Comparison of ENCODE assay signal across 30 cellular contexts in the genomic region with DNA sequence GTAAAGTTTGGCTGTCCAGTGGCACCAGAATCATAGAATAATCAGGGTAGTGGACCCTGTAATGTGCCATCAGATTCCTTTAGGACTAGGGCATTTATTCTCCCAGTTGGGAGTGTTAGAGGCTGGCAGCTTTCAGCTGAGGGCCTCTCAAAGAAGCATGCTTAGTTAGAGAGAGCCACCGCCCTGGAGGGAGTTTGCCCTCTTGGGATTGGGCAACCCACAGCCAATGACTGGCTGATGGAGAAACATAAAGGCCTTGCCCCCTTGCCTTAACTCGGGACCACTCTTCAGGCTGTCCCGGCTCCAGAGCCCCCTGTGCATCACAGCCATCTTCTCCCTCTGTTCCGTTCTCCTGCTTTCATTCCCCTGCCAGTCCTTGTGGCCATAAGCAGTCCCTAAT. TPM values are rescaled to one million over a fixed set of nuclear protein-coding genes. Genes with fewer than 3 reads are reported as not detected.
"Had no signal": no experiment of that assay in that cellular context is flagged by ENCODE, and none has a peak within 500 bp of the region (broad histone marks: within the 10 kb centered on the region; RNA-seq: fewer than 3 reads in every experiment).

No MANE protein-coding gene starts in this region.

- DNase-seq: cerebellar nuclear complex; effector CD4-positive, alpha-beta T cell; endodermal cell; erythroblast; foreskin melanocyte; heart right ventricle; hypothalamus; kidney glomerular epithelial cell; mammary epithelial cell; mucosa of descending colon; natural killer cell; psoas muscle; retina; right lobe of liver; stimulated activated CD4-positive, alpha-beta T cell treated with anti-CD3 and anti-CD28 coated beads, Interleukin-15, amount 100 ng/mL, for 24 hours; stimulated activated CD4-positive, alpha-beta T cell treated with anti-CD3 and anti-CD28 coated beads, Interleukin-4, amount 100 ng/mL, for 24 hours; stimulated activated naive CD4-positive, alpha-beta T cell; stomach; substantia nigra; trophoblast cell had no signal

- H3K36me3 Mint-ChIP-seq: natural killer cell had no signal

- ATAC-seq: left lobe of liver, mucosa of descending colon, natural killer cell, psoas muscle, right lobe of liver had no signal

- H3K9me3 Mint-ChIP-seq: natural killer cell had no signal

- H3K4me1 ChIP-seq: psoas muscle, right lobe of liver had no signal

- H3K27ac ChIP-seq: heart right ventricle, neutrophil, psoas muscle, right lobe of liver, stomach, thoracic aorta had no signal

- H3K9me3 ChIP-seq: mucosa of descending colon, neutrophil, psoas muscle, right lobe of liver, stomach, thoracic aorta had no signal

- H3K4me3 ChIP-seq: heart right ventricle, mucosa of descending colon, psoas muscle, right lobe of liver, stomach, thoracic aorta had no signal

- FAIRE-seq: colon, endothelial cell of umbilical vein, islet of Langerhans had no signal

- H3K4me1 Mint-ChIP-seq: endodermal cell, natural killer cell had no signal

- H3K4me3 Mint-ChIP-seq: endodermal cell, natural killer cell had no signal

- H3K27me3 ChIP-seq: heart right ventricle, neutrophil, right lobe of liver, stomach had no signal

- H3K27ac Mint-ChIP-seq: endodermal cell, natural killer cell had no signal

- H3K36me3 ChIP-seq: heart right ventricle, neutrophil, right lobe of liver, thoracic aorta had no signal

RNA-seq across cellular contexts. Expression of gene IFNK, which starts 20.5 kb away (rescaled TPM):
- total RNA-seq: dermis microvascular lymphatic vessel endothelial cell, endodermal cell, endothelial cell of umbilical vein, heart right ventricle, left lobe of liver, lower leg skin, mammary epithelial cell, mucosa of descending colon, natural killer cell, osteoblast, psoas muscle, right lobe of liver, stomach, thoracic aorta, urinary bladder had no signal

RNA-seq across cellular contexts. Expression of gene MOB3B, which starts 26.0 kb away (rescaled TPM):
- total RNA-seq: endothelial cell of umbilical vein had no signal
